In the genomic region with DNA sequence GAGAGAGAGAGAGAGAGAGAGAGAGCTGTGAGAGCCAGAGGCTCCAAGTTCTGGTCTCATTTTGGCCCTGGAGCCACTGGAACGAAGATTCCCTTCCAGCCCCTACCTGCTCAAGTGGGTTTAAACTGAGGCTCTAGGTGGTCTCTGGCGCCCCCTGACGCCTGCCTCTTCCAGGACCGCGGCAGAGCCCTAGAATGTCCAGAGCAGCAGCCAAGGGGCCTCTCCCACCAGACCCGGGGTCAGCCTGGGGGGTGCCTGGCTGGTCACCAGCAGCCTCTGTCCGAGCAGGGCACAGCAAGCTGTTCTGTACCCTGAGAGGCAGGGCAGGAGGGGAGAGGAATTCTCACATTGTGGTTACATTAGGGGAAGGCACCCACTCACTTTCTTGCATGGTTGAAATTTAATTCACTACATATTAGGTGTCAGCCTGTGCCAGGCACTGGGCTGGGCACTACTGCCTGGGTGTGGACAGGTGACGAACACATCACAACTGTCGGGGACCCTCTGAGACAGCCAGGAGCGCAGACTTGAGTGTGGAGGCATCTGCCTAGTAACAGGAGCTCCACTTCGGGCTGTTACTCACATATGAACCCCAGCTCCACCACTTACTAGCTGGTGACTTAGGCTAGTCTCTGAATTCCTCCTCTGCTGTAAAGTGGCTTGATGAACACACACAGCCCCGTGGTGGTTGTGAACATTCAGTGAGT, we compare ENCODE assay signal across 8 cellular contexts. TPM values are rescaled to one million over a fixed set of nuclear protein-coding genes. Genes with fewer than 3 reads are reported as not detected.
DNase-seq lines count a peak whose midpoint lies in the region; ATAC-seq and TF ChIP-seq lines count a peak whose summit lies in the region.

No MANE protein-coding gene starts in this region.

- no peak overlapping the region for H3K9ac ChIP-seq in fibroblast of lung (ENCODE audit: insufficient read depth, low read length)

- no peaks in the 10 kb centered on the region for H4K20me1 ChIP-seq in OCI-LY7 (ENCODE audit: insufficient read depth, low read length)
- no peaks in the 10 kb centered on the region for H4K20me1 ChIP-seq in fibroblast of lung (ENCODE audit: control insufficient read depth, extremely low read depth, insufficient read depth, low read length)

- peaks cover 23% of the 10 kb centered on the region for H3K36me3 Mint-ChIP-seq in neural crest cell (ENCODE audit: low read depth)

- peak overlapping the region; percentile 89 for H3K27ac Mint-ChIP-seq in neural crest cell (ENCODE audit: unreplicated experiment)

- DNase-seq in GM10266 (ENCODE audit: extremely low spot score) (no peak), OCI-LY7 (ENCODE audit: low spot score) (peak; percentile 3), fibroblast of lung (ENCODE audit: low read depth in 2 of 2) (peak; percentile 8 to 27), neural crest cell (ENCODE audit: low read depth, low spot score) (peak; percentile 53), KG1 (lab: John Stamatoyannopoulos, UW) (no peak)
- DNase-seq in stimulated activated naive CD4-positive, alpha-beta T cell treated with Interleukin-2 at 50 U/mL for 16 hours (lab: John Stamatoyannopoulos, UW) = no peak

- CTCF ChIA-PET in OCI-LY7 (lab: Charles Lee; ENCODE audit: unreplicated experiment) = no interaction called here

- no peaks in the 10 kb centered on the region for H3K9me3 Mint-ChIP-seq in neural crest cell

- no TSS peak for BruUV-seq in OCI-LY7 (replicated peaks; lab: Mats Ljungman, UMichigan)

- no peaks in the 10 kb centered on the region for H3K27me3 ChIP-seq in fibroblast of lung (ENCODE audit: control insufficient read depth, insufficient read depth, low read length)

- H2AFZ ChIP-seq in OCI-LY7 (ENCODE audit: low read length) = no peak overlapping the region
- no peak overlapping the region for H2AFZ ChIP-seq in fibroblast of lung (ENCODE audit: low read length)

- H3K27ac ChIP-seq in OCI-LY7 (ENCODE audit: low read depth, low read length, poor library complexity, severe bottlenecking) = no peak overlapping the region
- no peak overlapping the region for H3K27ac ChIP-seq in fibroblast of lung (ENCODE audit: insufficient read depth, low read length)

- H3K79me2 ChIP-seq in OCI-LY7 (ENCODE audit: insufficient read depth, low read depth, low read length) (no peaks in the 10 kb centered on the region), fibroblast of lung (ENCODE audit: control insufficient read depth, insufficient read depth, low read length) (no peaks in the 10 kb centered on the region)

- H3K4me2 ChIP-seq in OCI-LY7 (ENCODE audit: low read length) (no peak overlapping the region), fibroblast of lung (ENCODE audit: extremely low read depth, insufficient read depth, low read length) (no peak overlapping the region)

- H3K4me3 ChIP-seq in OCI-LY7 (ENCODE audit: low read depth, low read length, poor library complexity, severe bottlenecking) (no peak overlapping the region), fibroblast of lung (replicated peaks in 1 of 4; ENCODE audit: control extremely low read depth in 1 of 4, insufficient read depth in 1 of 4, low read depth in 3 of 4, low read length in 4 of 4) (no peak overlapping the region)

- H3K36me3 ChIP-seq in OCI-LY7 (ENCODE audit: insufficient read depth, low read length) (no peaks in the 10 kb centered on the region), fibroblast of lung (ENCODE audit: control insufficient read depth, insufficient read depth, low read length) (peaks cover 22% of the 10 kb centered on the region)

- H3K27me3 Mint-ChIP-seq in neural crest cell (ENCODE audit: low read depth) = no peaks in the 10 kb centered on the region

- H3K4me1 ChIP-seq in OCI-LY7 (ENCODE audit: insufficient read depth, low read length, poor library complexity, severe bottlenecking) (no peaks in the 10 kb centered on the region), fibroblast of lung (ENCODE audit: control insufficient read depth, extremely low read depth, insufficient read depth, low read length) (no peaks in the 10 kb centered on the region)

- POLR2A ChIA-PET in OCI-LY7 (lab: Charles Lee) = no interaction called here

- no peaks in the 10 kb centered on the region for H3K9me2 ChIP-seq in OCI-LY7 (ENCODE audit: insufficient read depth, low read length)

- no peak for ATAC-seq in GM21786 (IDR thresholded peaks at IDR 0.05; ENCODE audit: unreplicated experiment)
- no peak for ATAC-seq in HG03378 (IDR thresholded peaks at IDR 0.05; ENCODE audit: unreplicated experiment)

- no peak overlapping the region for H3K4me3 Mint-ChIP-seq in neural crest cell

- peaks cover 19% of the 10 kb centered on the region for H3K4me1 Mint-ChIP-seq in neural crest cell

- intact Hi-C loops in OCI-LY7 (cut with micrococcal nuclease; ENCODE audit: unreplicated experiment) = no loop called here

- H3K9me3 ChIP-seq in OCI-LY7 (ENCODE audit: low read length) = no peaks in the 10 kb centered on the region
- no peaks in the 10 kb centered on the region for H3K9me3 ChIP-seq in fibroblast of lung (ENCODE audit: control insufficient read depth, insufficient read depth, low read depth, low read length)

- TF ChIP-seq CTCF in GM10266 (IDR thresholded peaks at IDR 0.05; ENCODE audit: control insufficient read depth, insufficient read depth, low read depth, missing control alignments) (peak; percentile 38), OCI-LY7 (conservative IDR thresholded peaks at IDR 0.05; ENCODE audit: low read length) (peak; percentile 54), fibroblast of lung (conservative IDR thresholded peaks at IDR 0.05 in 1 of 2, IDR thresholded peaks at IDR 0.05 in 1 of 2; ENCODE audit: low read depth in 1 of 2, low read length in 2 of 2) (peak; percentile 36 to 54), neural crest cell (conservative IDR thresholded peaks at IDR 0.05) (peak; percentile 63)

RNA-seq across cellular contexts. Expression of gene AMBP, which starts 44.5 kb away (rescaled TPM):
- total RNA-seq in OCI-LY7 (2014; rRNA removed; shearing (Covaris generic)) = not detected in 2 replicates
- total RNA-seq in OCI-LY7 (2022) (not detected in 2 replicates), fibroblast of lung (0.17 and 0.51 TPM in 2 replicates), neural crest cell (0.40 TPM in 1 of 2 replicates, not detected in the other)
- 0.07 and 0.15 TPM in 2 replicates for polyA plus RNA-seq in fibroblast of lung
- 0.15 and 0.17 TPM in 2 replicates for polyA plus RNA-seq in fibroblast of lung (2012)
- polyA minus RNA-seq in fibroblast of lung (ENCODE audit: low replicate concordance) = 6.1 TPM in 1 of 2 replicates, not detected in the other

Comparison
In these comparisons a context has a peak if more than half of its experiments do, and no peak if none do; other contexts are left out.
1. DNase-seq: peak in OCI-LY7 (single experiment), fibroblast of lung (2 of 2) and neural crest cell (single experiment); none in GM10266 (single experiment), stimulated activated naive CD4-positive, alpha-beta T cell treated with Interleukin-2 at 50 U/mL for 16 hours (single experiment) and KG1 (single experiment).
2. Peak in every context shown above with its lines, with median percentiles within 50 percentile points of each other: CTCF ChIP-seq.